Comparison of ENCODE assay signal across 21 cellular contexts in genomic region chr20:62946918-62947317, GRCh38. TPM values are rescaled to one million over a fixed set of nuclear protein-coding genes. Genes with fewer than 3 reads are reported as not detected.
DNase-seq lines count a peak whose midpoint lies in the region; ATAC-seq, FAIRE-seq and TF ChIP-seq lines count a peak whose summit lies in the region.
"Had no signal": no experiment of that assay in that cellular context is flagged by ENCODE, and none has a peak within 500 bp of the region (broad histone marks: within the 10 kb centered on the region; RNA-seq: fewer than 3 reads in every experiment).

No MANE protein-coding gene starts in this region.

- TF ChIP-seq CTCF in upper lobe of right lung (IDR thresholded peaks at IDR 0.05) = no peak

- H3K4me1 ChIP-seq in upper lobe of right lung = peaks cover 3% of the 10 kb centered on the region
- H3K4me1 ChIP-seq: A549 had no signal

- no peak for FAIRE-seq in GM12892 (lab: Jason Lieb, UNC)
- FAIRE-seq: A549 had no signal

- peaks cover 67% of the 10 kb centered on the region for H3K36me3 ChIP-seq in upper lobe of right lung

- DNase-seq in Right ventricle myocardium inferior (ENCODE audit: missing footprints) = no peak
- no peak for DNase-seq in cardiac septum (ENCODE audit: low spot score)
- DNase-seq in erythroblast (lab: John Stamatoyannopoulos, UW) = peak; percentile 52 to 71
- DNase-seq in left lobe of liver (ENCODE audit: low spot score) = peak; percentile 72
- DNase-seq in upper lobe of right lung = peak; percentile 23
- no peak for DNase-seq in HPDE6-E6E7 (ENCODE audit: extremely low spot score)
- DNase-seq in GM12892 (ENCODE audit: insufficient read length) = no peak
- DNase-seq: activated CD4-positive, alpha-beta T cell treated with anti-CD3 and anti-CD28 coated beads for 48 hours; activated gamma-delta T cell treated with Interleukin-2 at 50 U/mL for 16 hours; amniotic stem cell; effector CD4-positive, alpha-beta T cell; NCI-H1436 treated with DMSO at 0.1 percent for 48 hours; stimulated activated CD4-positive, alpha-beta T cell treated with anti-CD3 and anti-CD28 coated beads, Interleukin-12 subunit alpha, Interleukin-12 subunit beta, amount 100 ng/mL, for 4 hours had no signal

- no peak overlapping the region for H3K27ac ChIP-seq in upper lobe of right lung
- H3K27ac ChIP-seq: A549, BLaER1, esophagus muscularis mucosa, neutrophil, thoracic aorta had no signal

- ATAC-seq in Right ventricle myocardium inferior (peak; percentile 85), left lobe of liver (peak; percentile 78), upper lobe of right lung (no peak), HG02642 (IDR thresholded peaks at IDR 0.05; ENCODE audit: poor library complexity, unreplicated experiment) (no peak)
- ATAC-seq: A549 had no signal

- no peak for TF ChIP-seq POLR2A in erythroblast (IDR thresholded peaks at IDR 0.05; ENCODE audit: low read length)
- TF ChIP-seq POLR2A in GM12892 (IDR thresholded peaks at IDR 0.05; ENCODE audit: low read depth, low read length) = no peak; the same call in 1 of the 2 replicates

- intact Hi-C loops in Right ventricle myocardium inferior (cut with DNase I) = no loop called here
- intact Hi-C loops in cardiac septum (cut with DNase I) = no loop called here
- intact Hi-C loops in upper lobe of right lung (cut with DNase I) = no loop called here

- H3K9me3 ChIP-seq in upper lobe of right lung = no peaks in the 10 kb centered on the region
- H3K9me3 ChIP-seq: esophagus muscularis mucosa, neutrophil, thoracic aorta had no signal

- H3K4me3 ChIP-seq in upper lobe of right lung = no peak overlapping the region
- H3K4me3 ChIP-seq: A549, BLaER1, esophagus muscularis mucosa, lung, thoracic aorta had no signal

- H3K27me3 ChIP-seq in upper lobe of right lung = no peaks in the 10 kb centered on the region
- H3K27me3 ChIP-seq: BLaER1, esophagus muscularis mucosa, neutrophil had no signal

RNA-seq across cellular contexts. Expression of gene SLC17A9, which starts 5.6 kb away (rescaled TPM):
- total RNA-seq in Right ventricle myocardium inferior (0.41 TPM), cardiac septum (1.7 TPM), left lobe of liver (125 TPM), upper lobe of right lung (15.2 TPM)
- polyA plus RNA-seq in GM12892 (2012; ENCODE audit: missing spikeins) = 45.0 TPM

RNA-seq across cellular contexts. Expression of gene GID8, which starts 9.0 kb away (rescaled TPM):
- total RNA-seq in Right ventricle myocardium inferior = 16.1 TPM
- 16.4 TPM for total RNA-seq in cardiac septum
- 19.3 TPM for total RNA-seq in left lobe of liver
- 27.4 TPM for total RNA-seq in upper lobe of right lung
- polyA plus RNA-seq in GM12892 (2012; ENCODE audit: missing spikeins) = 24.1 TPM

RNA-seq across cellular contexts. Expression of gene DIDO1, which starts 20.6 kb away (rescaled TPM):
- total RNA-seq in Right ventricle myocardium inferior (33.5 TPM), cardiac septum (38.9 TPM), left lobe of liver (22.8 TPM), upper lobe of right lung (55.5 TPM)
- 26.5 TPM for polyA plus RNA-seq in GM12892 (2012; ENCODE audit: missing spikeins)

RNA-seq across cellular contexts. Expression of gene BHLHE23, which starts 59.8 kb away (rescaled TPM):
- total RNA-seq in Right ventricle myocardium inferior (not detected), cardiac septum (not detected), left lobe of liver (not detected), upper lobe of right lung (not detected)
- not detected for polyA plus RNA-seq in GM12892 (2012; ENCODE audit: missing spikeins)
- total RNA-seq: esophagus muscularis mucosa, lung, thoracic aorta had no signal
- polyA plus RNA-seq: A549, IgD-negative memory B cell, lung had no signal

Comparison
In these comparisons a context has a peak if more than half of its experiments do, and no peak if none do; other contexts are left out.
1. ATAC-seq: peak in Right ventricle myocardium inferior (single experiment) and left lobe of liver (single experiment); none in upper lobe of right lung (single experiment) and HG02642 (single experiment).
2. DNase-seq: peak in erythroblast (2 of 2), left lobe of liver (single experiment) and upper lobe of right lung (single experiment); none in Right ventricle myocardium inferior (single experiment), cardiac septum (single experiment), HPDE6-E6E7 (single experiment) and GM12892 (single experiment).